ENCODE assay signal across 7 cellular contexts in genomic region chr15:22267761-22268160, GRCh38.
"Had no signal": no experiment of that assay in that cellular context is flagged by ENCODE, and none has a peak within 500 bp of the region (broad histone marks: within the 10 kb centered on the region; RNA-seq: fewer than 3 reads in every experiment).

No MANE protein-coding gene starts in this region.

- H3K36me3 ChIP-seq: HAP-1 had no signal

- DNase-seq: GM23248, GOT3, H7, HFFc6, IMR-90 had no signal

- H3K4me1 ChIP-seq: HAP-1 had no signal

- ATAC-seq: HCT116 had no signal

- H3K4me3 Mint-ChIP-seq: HFFc6 had no signal

- H3K4me3 ChIP-seq: GM23248, HAP-1 had no signal

- H3K27ac ChIP-seq: GM23248 had no signal

- H3K27ac Mint-ChIP-seq: HFFc6 had no signal
